1 cellular context compared by ENCODE assay signal in genomic region chr13:44758595-44759221, GRCh38.
TF ChIP-seq lines count a peak whose summit lies in the region.

No MANE protein-coding gene starts in this region.

TF ChIP-seq in GM23338, 12 proteins besides CTCF, POLR2A, EP300 and RAD21 (continued from another document):
- TF ChIP-seq, protein P1, sequence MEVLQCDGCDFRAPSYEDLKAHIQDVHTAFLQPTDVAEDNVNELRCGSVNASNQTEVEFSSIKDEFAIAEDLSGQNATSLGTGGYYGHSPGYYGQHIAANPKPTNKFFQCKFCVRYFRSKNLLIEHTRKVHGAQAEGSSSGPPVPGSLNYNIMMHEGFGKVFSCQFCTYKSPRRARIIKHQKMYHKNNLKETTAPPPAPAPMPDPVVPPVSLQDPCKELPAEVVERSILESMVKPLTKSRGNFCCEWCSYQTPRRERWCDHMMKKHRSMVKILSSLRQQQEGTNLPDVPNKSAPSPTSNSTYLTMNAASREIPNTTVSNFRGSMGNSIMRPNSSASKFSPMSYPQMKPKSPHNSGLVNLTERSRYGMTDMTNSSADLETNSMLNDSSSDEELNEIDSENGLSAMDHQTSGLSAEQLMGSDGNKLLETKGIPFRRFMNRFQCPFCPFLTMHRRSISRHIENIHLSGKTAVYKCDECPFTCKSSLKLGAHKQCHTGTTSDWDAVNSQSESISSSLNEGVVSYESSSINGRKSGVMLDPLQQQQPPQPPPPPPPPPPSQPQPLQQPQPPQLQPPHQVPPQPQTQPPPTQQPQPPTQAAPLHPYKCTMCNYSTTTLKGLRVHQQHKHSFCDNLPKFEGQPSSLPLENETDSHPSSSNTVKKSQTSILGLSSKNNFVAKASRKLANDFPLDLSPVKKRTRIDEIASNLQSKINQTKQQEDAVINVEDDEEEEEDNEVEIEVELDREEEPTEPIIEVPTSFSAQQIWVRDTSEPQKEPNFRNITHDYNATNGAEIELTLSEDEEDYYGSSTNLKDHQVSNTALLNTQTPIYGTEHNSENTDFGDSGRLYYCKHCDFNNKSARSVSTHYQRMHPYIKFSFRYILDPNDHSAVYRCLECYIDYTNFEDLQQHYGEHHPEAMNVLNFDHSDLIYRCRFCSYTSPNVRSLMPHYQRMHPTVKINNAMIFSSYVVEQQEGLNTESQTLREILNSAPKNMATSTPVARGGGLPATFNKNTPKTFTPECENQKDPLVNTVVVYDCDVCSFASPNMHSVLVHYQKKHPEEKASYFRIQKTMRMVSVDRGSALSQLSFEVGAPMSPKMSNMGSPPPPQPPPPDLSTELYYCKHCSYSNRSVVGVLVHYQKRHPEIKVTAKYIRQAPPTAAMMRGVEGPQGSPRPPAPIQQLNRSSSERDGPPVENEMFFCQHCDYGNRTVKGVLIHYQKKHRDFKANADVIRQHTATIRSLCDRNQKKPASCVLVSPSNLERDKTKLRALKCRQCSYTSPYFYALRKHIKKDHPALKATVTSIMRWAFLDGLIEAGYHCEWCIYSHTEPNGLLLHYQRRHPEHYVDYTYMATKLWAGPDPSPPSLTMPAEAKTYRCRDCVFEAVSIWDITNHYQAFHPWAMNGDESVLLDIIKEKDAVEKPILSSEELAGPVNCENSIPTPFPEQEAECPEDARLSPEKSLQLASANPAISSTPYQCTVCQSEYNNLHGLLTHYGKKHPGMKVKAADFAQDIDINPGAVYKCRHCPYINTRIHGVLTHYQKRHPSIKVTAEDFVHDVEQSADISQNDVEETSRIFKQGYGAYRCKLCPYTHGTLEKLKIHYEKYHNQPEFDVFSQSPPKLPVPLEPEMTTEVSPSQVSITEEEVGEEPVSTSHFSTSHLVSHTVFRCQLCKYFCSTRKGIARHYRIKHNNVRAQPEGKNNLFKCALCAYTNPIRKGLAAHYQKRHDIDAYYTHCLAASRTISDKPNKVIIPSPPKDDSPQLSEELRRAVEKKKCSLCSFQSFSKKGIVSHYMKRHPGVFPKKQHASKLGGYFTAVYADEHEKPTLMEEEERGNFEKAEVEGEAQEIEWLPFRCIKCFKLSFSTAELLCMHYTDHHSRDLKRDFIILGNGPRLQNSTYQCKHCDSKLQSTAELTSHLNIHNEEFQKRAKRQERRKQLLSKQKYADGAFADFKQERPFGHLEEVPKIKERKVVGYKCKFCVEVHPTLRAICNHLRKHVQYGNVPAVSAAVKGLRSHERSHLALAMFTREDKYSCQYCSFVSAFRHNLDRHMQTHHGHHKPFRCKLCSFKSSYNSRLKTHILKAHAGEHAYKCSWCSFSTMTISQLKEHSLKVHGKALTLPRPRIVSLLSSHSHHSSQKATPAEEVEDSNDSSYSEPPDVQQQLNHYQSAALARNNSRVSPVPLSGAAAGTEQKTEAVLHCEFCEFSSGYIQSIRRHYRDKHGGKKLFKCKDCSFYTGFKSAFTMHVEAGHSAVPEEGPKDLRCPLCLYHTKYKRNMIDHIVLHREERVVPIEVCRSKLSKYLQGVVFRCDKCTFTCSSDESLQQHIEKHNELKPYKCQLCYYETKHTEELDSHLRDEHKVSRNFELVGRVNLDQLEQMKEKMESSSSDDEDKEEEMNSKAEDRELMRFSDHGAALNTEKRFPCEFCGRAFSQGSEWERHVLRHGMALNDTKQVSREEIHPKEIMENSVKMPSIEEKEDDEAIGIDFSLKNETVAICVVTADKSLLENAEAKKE (CRISPR knock-in tag; IDR thresholded peaks at IDR 0.05) = no peak
- TF ChIP-seq JUNB (IDR thresholded peaks at IDR 0.05; ENCODE audit: unreplicated experiment) (no peak), EZH2 (IDR thresholded peaks at IDR 0.05; ENCODE audit: low read depth, unreplicated experiment) (no peak), ZNF331 (CRISPR knock-in tag; IDR thresholded peaks at IDR 0.05; ENCODE audit: low read depth) (no peak), CREB1 (CRISPR knock-in tag; IDR thresholded peaks at IDR 0.05; ENCODE audit: low read depth) (no peak)
TF ChIP-seq in GM23338: peak in this region for 0.
